In the genomic region with DNA sequence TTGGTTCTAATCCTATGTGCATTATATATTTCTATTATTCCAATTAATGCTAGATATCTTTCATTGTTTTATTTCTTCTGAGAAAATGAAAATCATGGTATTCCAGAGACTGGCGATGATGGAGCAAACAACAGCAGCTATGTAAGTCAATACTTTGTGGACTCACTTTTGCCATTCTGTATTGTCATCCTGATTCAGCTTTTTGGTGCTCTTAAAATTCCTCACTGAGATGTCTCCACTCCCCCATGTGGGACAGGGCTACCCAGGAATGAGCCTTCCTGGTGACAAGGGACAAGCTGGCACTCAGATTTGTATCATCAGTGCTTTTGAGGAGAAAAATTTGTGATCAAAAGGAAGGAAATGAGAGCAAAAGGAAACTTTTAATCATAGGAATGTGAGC, we compare ENCODE assay signal across 33 cellular contexts. TPM values are rescaled to one million over a fixed set of nuclear protein-coding genes. Genes with fewer than 3 reads are reported as not detected.
"Had no signal": no experiment of that assay in that cellular context is flagged by ENCODE, and none has a peak within 500 bp of the region (broad histone marks: within the 10 kb centered on the region; RNA-seq: fewer than 3 reads in every experiment).

No MANE protein-coding gene starts in this region.

- ATAC-seq: activated naive CD4-positive, alpha-beta T cell treated with anti-CD3 and anti-CD28 coated beads, Interleukin-2, amount 50 U/mL, for 72 hours; activated T-cell treated with anti-CD3 and anti-CD28 coated beads, Interleukin-2, amount 50 U/mL, for 72 hours; gastroesophageal sphincter; T-helper 17 cell; WTC11 had no signal

- DNase-seq: activated CD4-positive, alpha-beta memory T cell treated with anti-CD3 and anti-CD28 coated beads, Interleukin-2, amount 10 ng/mL, durations not matched to agents 7 days and 5 days; activated CD4-positive, alpha-beta T cell treated with anti-CD3 and anti-CD28 coated beads for 1 hour; activated CD4-positive, alpha-beta T cell treated with anti-CD3 and anti-CD28 coated beads for 4 hours; activated CD4-positive, alpha-beta T cell treated with anti-CD3 and anti-CD28 coated beads, Interleukin-2, amount 10 ng/mL, durations not matched to agents 7 days and 5 days; activated CD4-positive, alpha-beta T cell treated with anti-CD3 and anti-CD28 coated beads, Interleukin-2, amount 50 U/mL, for 4 hours; activated CD8-positive, alpha-beta memory T cell treated with anti-CD3 and anti-CD28 coated beads, Interleukin-2, amount 50 U/mL, for 48 hours; activated gamma-delta T cell; activated naive CD4-positive, alpha-beta T cell; activated naive CD4-positive, alpha-beta T cell treated with anti-CD3 and anti-CD28 coated beads, Interleukin-2, amount 10 ng/mL, durations not matched to agents 7 days and 5 days; activated naive CD8-positive, alpha-beta T cell treated with anti-CD3 and anti-CD28 coated beads, Interleukin-2, amount 10 ng/mL, durations not matched to agents 7 days and 5 days; activated T-cell treated with anti-CD3 and anti-CD28 coated beads for 4 hours; activated T-cell treated with anti-CD3 and anti-CD28 coated beads, Interleukin-2, amount 50 U/mL, for 24 hours; activated T-cell treated with anti-CD3 and anti-CD28 coated beads, Interleukin-2, amount 50 U/mL, for 72 hours; central memory CD4-positive, alpha-beta T cell; cerebellar nuclear complex; colonic mucosa; effector CD8-positive, alpha-beta T cell; esophagus squamous epithelium; foreskin melanocyte; T-helper 1 cell; T-helper 17 cell; T1000 had no signal

- H3K4me1 ChIP-seq: ascending aorta, breast epithelium, colonic mucosa had no signal

- H3K27ac ChIP-seq: ascending aorta, breast epithelium, cardiac muscle cell, colonic mucosa, esophagus squamous epithelium, gastroesophageal sphincter had no signal

- H3K9me3 ChIP-seq: ascending aorta, breast epithelium, colonic mucosa, esophagus squamous epithelium, gastroesophageal sphincter had no signal

- H3K36me3 ChIP-seq: ascending aorta, breast epithelium, cardiac muscle cell, colonic mucosa, esophagus squamous epithelium, gastroesophageal sphincter had no signal

- FAIRE-seq: endometrium, endothelial cell of umbilical vein had no signal

- H3K27me3 ChIP-seq: ascending aorta, breast epithelium, cardiac muscle cell, colonic mucosa, gastroesophageal sphincter had no signal

- H3K4me3 ChIP-seq: ascending aorta, breast epithelium, cardiac muscle cell, colonic mucosa, esophagus squamous epithelium, gastroesophageal sphincter had no signal

RNA-seq across cellular contexts. Expression of a gene that starts 56.7 kb away (rescaled TPM):
- total RNA-seq: activated CD4-positive, alpha-beta memory T cell treated with anti-CD3 and anti-CD28 coated beads, Interleukin-2, amount 10 ng/mL, durations not matched to agents 7 days and 5 days; activated CD4-positive, alpha-beta T cell treated with anti-CD3 and anti-CD28 coated beads, Interleukin-2, amount 10 ng/mL, durations not matched to agents 7 days and 5 days; activated naive CD4-positive, alpha-beta T cell treated with anti-CD3 and anti-CD28 coated beads, Interleukin-2, amount 50 U/mL, for 72 hours; activated naive CD8-positive, alpha-beta T cell treated with anti-CD3 and anti-CD28 coated beads, Interleukin-2, amount 10 ng/mL, durations not matched to agents 7 days and 5 days; activated T-cell treated with anti-CD3 and anti-CD28 coated beads, Interleukin-2, amount 50 U/mL, for 72 hours; ascending aorta; cardiac muscle cell; dermis microvascular lymphatic vessel endothelial cell; endothelial cell of umbilical vein; fibroblast of villous mesenchyme; glomerular endothelial cell had no signal
- polyA plus RNA-seq: cardiac muscle cell, endothelial cell of umbilical vein had no signal
